In genomic region chr4:185826381-185826780, GRCh38 we compare ENCODE assay signal across 14 cellular contexts.
"Had no signal": no experiment of that assay in that cellular context is flagged by ENCODE, and none has a peak within 500 bp of the region (broad histone marks: within the 10 kb centered on the region; RNA-seq: fewer than 3 reads in every experiment).

No MANE protein-coding gene starts in this region.

- H3K4me1 ChIP-seq: upper lobe of right lung, vagina had no signal

- ATAC-seq: heart right ventricle, natural killer cell, right cardiac atrium, upper lobe of right lung had no signal

- H3K4me3 ChIP-seq: coronary artery, heart right ventricle, smooth muscle cell, tibial artery, upper lobe of right lung, vagina had no signal

- DNase-seq: effector CD4-positive, alpha-beta T cell; heart right ventricle; hypothalamus; kidney glomerular epithelial cell; natural killer cell; right cardiac atrium; stimulated activated CD4-positive, alpha-beta T cell treated with anti-CD3 and anti-CD28 coated beads, Interleukin-2, amount 100 ng/mL, for 48 hours; stimulated activated naive CD4-positive, alpha-beta T cell treated with Interleukin-2 at 50 U/mL for 16 hours; tibial artery; upper lobe of right lung had no signal

- H3K36me3 ChIP-seq: heart right ventricle, tibial artery, upper lobe of right lung, vagina had no signal

- H3K27ac ChIP-seq: coronary artery, heart right ventricle, tibial artery, upper lobe of right lung, vagina had no signal

- FAIRE-seq: islet of Langerhans had no signal

- H3K4me2 ChIP-seq: smooth muscle cell had no signal

- H3K27me3 ChIP-seq: heart right ventricle, tibial artery, upper lobe of right lung, vagina had no signal

- H3K9me3 ChIP-seq: heart right ventricle, tibial artery, upper lobe of right lung, vagina had no signal
